In genomic region chr3:120348065-120348980, GRCh38 we compare ENCODE assay signal across 8 cellular contexts. TPM values are rescaled to one million over a fixed set of nuclear protein-coding genes. Genes with fewer than 3 reads are reported as not detected.
A peak's percentile ranks its signal among the peaks of the same experiment; 100 is the strongest.
DNase-seq lines count a peak whose midpoint lies in the region; ATAC-seq lines count a peak whose summit lies in the region.

No MANE protein-coding gene starts in this region.

- peaks cover 9% of the 10 kb centered on the region for H3K4me1 ChIP-seq in endocrine pancreas (ENCODE audit: control insufficient read depth, insufficient read depth, low read length)
- H3K4me1 ChIP-seq in thymus (ENCODE audit: control insufficient read depth, insufficient read depth, low read length) = peaks cover 3% of the 10 kb centered on the region

- H3K27me3 ChIP-seq in endocrine pancreas (ENCODE audit: control insufficient read depth, insufficient read depth, low read length) (no peaks in the 10 kb centered on the region), thymus (ENCODE audit: control insufficient read depth, insufficient read depth) (no peaks in the 10 kb centered on the region)

- H3K9me3 ChIP-seq in endocrine pancreas (ENCODE audit: control insufficient read depth, low read length) = no peaks in the 10 kb centered on the region
- no peaks in the 10 kb centered on the region for H3K9me3 ChIP-seq in thymus (ENCODE audit: control insufficient read depth)

- H3K27me3 Mint-ChIP-seq in naive B cell = peaks cover 0 to 6% (median under 1%) of the 10 kb centered on the region in 3 donors

- peaks cover 35 to 42% (median 35%) of the 10 kb centered on the region in 3 donors for H3K4me1 Mint-ChIP-seq in naive B cell

- peak overlapping the region; percentile 89 to 98 (median 94) for H3K4me3 Mint-ChIP-seq in naive B cell

- H3K9me3 Mint-ChIP-seq in naive B cell = no peaks in the 10 kb centered on the region

- DNase-seq in AG08396 (ENCODE audit: low spot score) = peak; percentile 8
- peak; percentile 60 for DNase-seq in NCI-H2227 treated with DMSO at 0.1 percent for 48 hours (lab: John Stamatoyannopoulos, UW)
- DNase-seq in activated CD4-positive, alpha-beta T cell treated with anti-CD3 and anti-CD28 coated beads, Interleukin-2, amount 50 U/mL, for 48 hours = peak; percentile 48 to 58
- peak; percentile 20 for DNase-seq in naive B cell

- H3K27ac Mint-ChIP-seq in naive B cell = peak overlapping the region; percentile 76 to 94 (median 91)

- peak overlapping the region; percentile 96 for H3K27ac ChIP-seq in thymus (ENCODE audit: low read depth)

- ATAC-seq in GM18861 (IDR thresholded peaks at IDR 0.05; ENCODE audit: unreplicated experiment) (peak; percentile 25), HG03064 (IDR thresholded peaks at IDR 0.05; ENCODE audit: low read depth, unreplicated experiment) (peak; percentile 39), naive B cell (ENCODE audit: low read depth in 2 of 2) (peak; percentile 49)

- H3K36me3 Mint-ChIP-seq in naive B cell = peaks cover 0 to 9% of the 10 kb centered on the region in 2 donors

- WGBS in thymus = under 1% methylated on average over 40 of the region's 40 CpGs

- H3K9ac ChIP-seq in endocrine pancreas (ENCODE audit: control insufficient read depth, insufficient read depth, low read length) = peak overlapping the region; percentile 88

- H3K36me3 ChIP-seq in endocrine pancreas (ENCODE audit: control insufficient read depth, insufficient read depth, low read length) = no peaks in the 10 kb centered on the region
- H3K36me3 ChIP-seq in thymus (ENCODE audit: control insufficient read depth, insufficient read depth) = peaks cover 3% of the 10 kb centered on the region

- H3K4me3 ChIP-seq in endocrine pancreas (ENCODE audit: control insufficient read depth, insufficient read depth, low read length) = peak overlapping the region; percentile 94
- H3K4me3 ChIP-seq in thymus (ENCODE audit: low read length) = peak overlapping the region; percentile 93

RNA-seq across cellular contexts. Expression of gene LRRC58, which starts 0.8 kb away (rescaled TPM):
- 10 to 100 TPM in 1 of 6 donors, 1 to 10 TPM in 5; 5.9 to 10.4 (median 9.0) TPM for polyA plus RNA-seq in naive B cell (ENCODE audit: low read depth in 6 of 6)
- polyA plus RNA-seq in thymus = 8.2 TPM

Comparison
In these comparisons a context has a peak if more than half of its experiments do, and no peak if none do; other contexts are left out.
1. Peak in every context shown above with its lines: DNase-seq, ATAC-seq, H3K4me3 ChIP-seq and H3K27ac ChIP-seq.
2. DNase-seq: peak in every context shown above with its lines; median percentile 60 in NCI-H2227 treated with DMSO at 0.1 percent for 48 hours; 53 in activated CD4-positive, alpha-beta T cell treated with anti-CD3 and anti-CD28 coated beads, Interleukin-2, amount 50 U/mL, for 48 hours; 20 in naive B cell; 8 in AG08396.